Comparison of ENCODE assay signal across 17 cellular contexts in the genomic region with DNA sequence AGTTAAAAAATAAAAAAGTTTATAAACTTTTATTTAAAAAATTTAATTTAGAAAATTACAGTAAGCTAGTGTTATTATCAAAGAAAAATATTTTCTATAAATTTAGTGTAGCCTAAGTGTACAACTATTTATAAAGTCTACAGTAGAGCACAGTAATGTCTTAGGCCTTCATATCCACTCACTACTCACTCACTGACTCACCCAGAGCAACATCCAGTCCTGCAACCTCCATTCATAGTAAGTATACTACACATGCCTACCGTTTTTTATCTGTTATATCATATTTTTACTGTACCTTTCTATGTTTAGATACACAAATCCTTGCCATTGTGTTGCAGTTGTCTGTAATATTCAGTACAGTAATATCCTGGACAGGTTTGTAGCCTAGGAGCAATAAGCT.
DNase-seq lines count a peak whose midpoint lies in the region; ATAC-seq, FAIRE-seq and TF ChIP-seq lines count a peak whose summit lies in the region.
"Had no signal": no experiment of that assay in that cellular context is flagged by ENCODE, and none has a peak within 500 bp of the region (broad histone marks: within the 10 kb centered on the region; RNA-seq: fewer than 3 reads in every experiment).

No MANE protein-coding gene starts in this region.

- TF ChIP-seq CTCF in A549 (IDR thresholded peaks at IDR 0.05) (no peak), HFFc6 (IDR thresholded peaks at IDR 0.05) (no peak), astrocyte (IDR thresholded peaks at IDR 0.05; ENCODE audit: insufficient read depth, low read depth, low read length) (no peak), fibroblast of pulmonary artery (IDR thresholded peaks at IDR 0.05; ENCODE audit: low read length, missing control alignments) (no peak)

- peak; percentile 7 for FAIRE-seq in A549 (lab: Jason Lieb, UNC)
- no peak for FAIRE-seq in astrocyte (lab: Jason Lieb, UNC)
- FAIRE-seq: H54 had no signal

- H3K4me1 ChIP-seq in A549: peaks cover 11% of the 10 kb centered on the region; the same call in 2 of the 3 replicates
- peaks cover 11% of the 10 kb centered on the region for H3K4me1 ChIP-seq in astrocyte (ENCODE audit: insufficient read depth, low read length)

- no peak for TF ChIP-seq EP300 in A549 (IDR thresholded peaks at IDR 0.05)

- H3K27me3 ChIP-seq in astrocyte (ENCODE audit: insufficient read depth, low read length): no peaks in the 10 kb centered on the region

- CTCF ChIA-PET in A549 (lab: Yijun Ruan, JAX): no interaction called here

- POLR2A ChIA-PET in A549 (lab: Yijun Ruan, JAX): no interaction called here

- no peak overlapping the region for H3K4me2 ChIP-seq in A549
- no peak overlapping the region for H3K4me2 ChIP-seq in astrocyte (ENCODE audit: low read length)
- H3K4me2 ChIP-seq: PC-9 had no signal

- H3K9ac ChIP-seq in astrocyte (ENCODE audit: low read length): no peak overlapping the region

- no peaks in the 10 kb centered on the region for H4K20me1 ChIP-seq in astrocyte (ENCODE audit: insufficient read depth, low read length)

- H2AFZ ChIP-seq in astrocyte (ENCODE audit: low read depth, low read length): no peak overlapping the region
- H2AFZ ChIP-seq: PC-9 had no signal

- 0 out of 2 replicates have a peak, but pooled peaks cover 5% of the 10 kb centered on the region for H3K36me3 Mint-ChIP-seq in HFFc6 (ENCODE audit: low read depth)
- no peaks in the 10 kb centered on the region for H3K36me3 Mint-ChIP-seq in astrocyte (ENCODE audit: low read depth, unreplicated experiment)
- H3K36me3 Mint-ChIP-seq: CD4-positive, CD25-positive, alpha-beta regulatory T cell had no signal

- H3K27ac ChIP-seq in A549 (no peak overlapping the region), astrocyte (ENCODE audit: low read depth, low read length) (no peak overlapping the region)
- H3K27ac ChIP-seq: PC-9 had no signal

- TF ChIP-seq POLR2A in A549 (IDR thresholded peaks at IDR 0.05; ENCODE audit: low read length): no peak

- ATAC-seq in A549 (no peak), HG02678 (IDR thresholded peaks at IDR 0.05; ENCODE audit: unreplicated experiment) (no peak)
- ATAC-seq: Right ventricle myocardium inferior, SK-N-SH treated with all-trans-retinoic acid at 6 μM for 48 hours had no signal

- no peak for TF ChIP-seq RAD21 in A549 (conservative IDR thresholded peaks at IDR 0.05 in 1 of 2, IDR thresholded peaks at IDR 0.05 in 1 of 2)

- H3K79me2 ChIP-seq in astrocyte (ENCODE audit: insufficient read depth, low read length): no peaks in the 10 kb centered on the region

- H3K4me1 Mint-ChIP-seq in HFFc6 (ENCODE audit: low read depth): peaks cover 50% of the 10 kb centered on the region
- H3K4me1 Mint-ChIP-seq in astrocyte (ENCODE audit: low read depth, unreplicated experiment): peaks cover 18% of the 10 kb centered on the region
- H3K4me1 Mint-ChIP-seq: CD4-positive, CD25-positive, alpha-beta regulatory T cell had no signal

- no peaks in the 10 kb centered on the region for H3K36me3 ChIP-seq in astrocyte (ENCODE audit: insufficient read depth, low read length)

- H3K9me3 Mint-ChIP-seq in HFFc6 (no peaks in the 10 kb centered on the region; the same call in 1 of the 2 replicates), astrocyte (ENCODE audit: unreplicated experiment) (no peaks in the 10 kb centered on the region)

- H3K4me3 Mint-ChIP-seq in HFFc6 (no peak overlapping the region), astrocyte (ENCODE audit: unreplicated experiment) (no peak overlapping the region)
- H3K4me3 Mint-ChIP-seq: CD4-positive, CD25-positive, alpha-beta regulatory T cell had no signal

- DNase-seq in A549 (ENCODE audit: low read depth in 1 of 2, low spot score in 1 of 2) (no peak), HFFc6 (peak; percentile 35), astrocyte (ENCODE audit: low read depth) (peak; percentile 37), fibroblast of pulmonary artery (ENCODE audit: low read depth) (peak; percentile 1), NCI-H1092 treated with DMSO at 0.1 percent for 48 hours (lab: John Stamatoyannopoulos, UW) (no peak), CD1c-positive myeloid dendritic cell (ENCODE audit: extremely low spot score) (no peak), amniotic stem cell (lab: John Stamatoyannopoulos, UW) (no peak)
- DNase-seq: AML-193; CD4-positive, CD25-positive, alpha-beta regulatory T cell; DND-41; NCI-H1048; NCI-H446; PC-9 had no signal

- H3K27me3 Mint-ChIP-seq in HFFc6 (ENCODE audit: insufficient read depth): no peaks in the 10 kb centered on the region
- H3K27me3 Mint-ChIP-seq in astrocyte (ENCODE audit: low read depth, unreplicated experiment): no peaks in the 10 kb centered on the region
- H3K27me3 Mint-ChIP-seq: CD4-positive, CD25-positive, alpha-beta regulatory T cell had no signal

- H3K27ac Mint-ChIP-seq in HFFc6 (no peak overlapping the region), astrocyte (ENCODE audit: unreplicated experiment) (no peak overlapping the region)
- H3K27ac Mint-ChIP-seq: CD4-positive, CD25-positive, alpha-beta regulatory T cell had no signal

- H3K4me3 ChIP-seq in A549 (no peak overlapping the region), astrocyte (ENCODE audit: insufficient read depth, low read depth, low read length) (no peak overlapping the region), fibroblast of pulmonary artery (replicated peaks; ENCODE audit: low read depth, low read length) (no peak overlapping the region)
- H3K4me3 ChIP-seq: PC-9 had no signal

- 7% methylated on average over 1 of the region's 1 CpG for WGBS in A549 (ENCODE audit: missing lambda C conversion rate)

- H3K9me3 ChIP-seq in A549 (no peaks in the 10 kb centered on the region), astrocyte (ENCODE audit: insufficient read depth, low read depth, low read length) (no peaks in the 10 kb centered on the region)

TF ChIP-seq in A549, 52 proteins besides CTCF, POLR2A, EP300 and RAD21:
- TF ChIP-seq, protein P1, sequence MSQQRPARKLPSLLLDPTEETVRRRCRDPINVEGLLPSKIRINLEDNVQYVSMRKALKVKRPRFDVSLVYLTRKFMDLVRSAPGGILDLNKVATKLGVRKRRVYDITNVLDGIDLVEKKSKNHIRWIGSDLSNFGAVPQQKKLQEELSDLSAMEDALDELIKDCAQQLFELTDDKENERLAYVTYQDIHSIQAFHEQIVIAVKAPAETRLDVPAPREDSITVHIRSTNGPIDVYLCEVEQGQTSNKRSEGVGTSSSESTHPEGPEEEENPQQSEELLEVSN (IDR thresholded peaks at IDR 0.05; ENCODE audit: borderline replicate concordance, low read depth): no peak
- TF ChIP-seq CHD4 (IDR thresholded peaks at IDR 0.05; ENCODE audit: borderline replicate concordance): no peak
- no peak for TF ChIP-seq RFX5 (IDR thresholded peaks at IDR 0.05)
- TF ChIP-seq, protein P2, sequence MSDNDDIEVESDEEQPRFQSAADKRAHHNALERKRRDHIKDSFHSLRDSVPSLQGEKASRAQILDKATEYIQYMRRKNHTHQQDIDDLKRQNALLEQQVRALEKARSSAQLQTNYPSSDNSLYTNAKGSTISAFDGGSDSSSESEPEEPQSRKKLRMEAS (IDR thresholded peaks at IDR 0.05): no peak
- no peak for TF ChIP-seq NPAS2 (CRISPR knock-in tag; IDR thresholded peaks at IDR 0.05; ENCODE audit: borderline replicate concordance)
- no peak for TF ChIP-seq FOSL2 (IDR thresholded peaks at IDR 0.05)
- TF ChIP-seq FOSL2 (CRISPR knock-in tag; IDR thresholded peaks at IDR 0.05): no peak
- TF ChIP-seq ZFP36 (IDR thresholded peaks at IDR 0.05; ENCODE audit: borderline replicate concordance, partially characterized antibody): no peak
- no peak for TF ChIP-seq MAFK (IDR thresholded peaks at IDR 0.05; ENCODE audit: partially characterized antibody)
TF ChIP-seq in A549: peak in this region for 0.

Comparison
In these comparisons a context has a peak if more than half of its experiments do, and no peak if none do; other contexts are left out.
1. DNase-seq: peak in HFFc6 (single experiment), astrocyte (single experiment) and fibroblast of pulmonary artery (single experiment); none in A549 (0 of 2), NCI-H1092 treated with DMSO at 0.1 percent for 48 hours (single experiment), CD1c-positive myeloid dendritic cell (single experiment) and amniotic stem cell (single experiment).